In the genomic region with DNA sequence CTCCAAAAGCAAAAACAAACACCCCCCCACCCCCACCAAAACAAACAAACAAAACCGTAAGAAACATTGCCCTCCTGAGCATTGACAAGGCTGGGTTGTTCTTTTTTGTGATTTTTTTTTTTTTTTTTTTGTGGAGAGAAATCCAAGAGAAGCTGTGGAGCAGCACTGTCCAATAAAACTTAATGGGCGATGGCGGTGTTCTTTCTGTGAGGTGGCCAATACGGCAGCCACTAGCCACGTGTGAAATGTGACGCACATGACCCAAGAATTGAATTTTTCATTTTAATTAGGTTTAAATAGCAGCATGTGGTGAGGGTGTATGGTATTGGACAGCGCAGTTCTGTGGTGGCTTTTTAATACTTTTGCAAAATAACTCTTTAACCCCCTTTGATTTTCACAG, we compare ENCODE assay signal across 24 cellular contexts.
DNase-seq lines count a peak whose midpoint lies in the region; ATAC-seq and TF ChIP-seq lines count a peak whose summit lies in the region.
"Had no signal": no experiment of that assay in that cellular context is flagged by ENCODE, and none has a peak within 500 bp of the region (broad histone marks: within the 10 kb centered on the region; RNA-seq: fewer than 3 reads in every experiment).

No MANE protein-coding gene starts in this region.

- H3K9me3 ChIP-seq in GM23248 (ENCODE audit: low read depth) (no peaks in the 10 kb centered on the region), subcutaneous abdominal adipose tissue (ENCODE audit: control insufficient read depth in 5 of 5, low read length in 5 of 5) (no peaks in the 10 kb centered on the region), lower lobe of right lung (no peaks in the 10 kb centered on the region)
- H3K9me3 ChIP-seq: BLaER1 treated with 17β-estradiol and CSF1 and Interleukin-3, amounts not matched to agents 10 nM and 100 nM had no signal

- WGBS in GM23248 (ENCODE audit: low coverage in 1 of 2, low lambda C conversion rate in 2 of 2, missing lambda C conversion rate in 2 of 2), 2 experiments, result 3 to 5% methylated on average over 7 of the region's 7 CpGs

- H3K9ac ChIP-seq in GM23248, result no peak overlapping the region
- H3K9ac ChIP-seq in subcutaneous abdominal adipose tissue (ENCODE audit: low read length in 5 of 5), result peak overlapping the region in 1 of 5 donors; percentile 19
- H3K9ac ChIP-seq: BLaER1 treated with 17β-estradiol and CSF1 and Interleukin-3, amounts not matched to agents 10 nM and 100 nM had no signal

- H3K27me3 Mint-ChIP-seq in nephron (ENCODE audit: low read depth), result peaks cover 27% of the 10 kb centered on the region

- no peaks in the 10 kb centered on the region for H3K36me3 ChIP-seq in GM23248 (ENCODE audit: low read depth)
- H3K36me3 ChIP-seq in subcutaneous abdominal adipose tissue (ENCODE audit: control insufficient read depth in 5 of 5, insufficient read depth in 5 of 5, low read length in 5 of 5), result no peaks in the 10 kb centered on the region
- H3K36me3 ChIP-seq in lower lobe of right lung, result no peaks in the 10 kb centered on the region
- H3K36me3 ChIP-seq: BLaER1 treated with 17β-estradiol and CSF1 and Interleukin-3, amounts not matched to agents 10 nM and 100 nM had no signal

- no peaks in the 10 kb centered on the region for H3F3A ChIP-seq in GM23248 (ENCODE audit: insufficient read depth)

- DNase-seq in GM23248 (peak; percentile 3), dorsolateral prefrontal cortex (no peak), lower lobe of right lung (no peak), HuH-7.5 (ENCODE audit: low spot score) (no peak)
- DNase-seq: CD4-positive, alpha-beta memory T cell; DND-41; GOT3; Karpas-422; MV-4-11; NCI-H1105 treated with DMSO at 0.1 percent for 48 hours; NCI-H2029 treated with DMSO at 0.1 percent for 48 hours; NCI-H226; NCI-H510A treated with DMSO at 0.1 percent for 48 hours; NCI-H774; NK-92 treated with Interleukin-12 subunit alpha and Interleukin-12 subunit beta, amount 100 ng/mL, for 24 hours had no signal

- H3K27ac ChIP-seq in GM23248 (no peak overlapping the region), dorsolateral prefrontal cortex (peak overlapping the region in 58 of 59 donors; percentile 12 to 100 (median 95)), subcutaneous abdominal adipose tissue (ENCODE audit: low read depth, low read length) (peak overlapping the region; percentile 71), lower lobe of right lung (no peak overlapping the region)
- H3K27ac ChIP-seq: 22Rv1; BLaER1 treated with 17β-estradiol and CSF1 and Interleukin-3, amounts not matched to agents 10 nM and 100 nM had no signal

- peaks cover 50% of the 10 kb centered on the region for H3K4me1 Mint-ChIP-seq in nephron
- H3K4me1 Mint-ChIP-seq: CD4-positive, alpha-beta memory T cell had no signal

- H3K27ac Mint-ChIP-seq in nephron, result peak overlapping the region; percentile 40 to 83 (median 64)

- H3K27me3 ChIP-seq in GM23248 (replicated peaks; ENCODE audit: insufficient read depth) (peaks cover 33% of the 10 kb centered on the region), dorsolateral prefrontal cortex (no peaks in the 10 kb centered on the region), subcutaneous abdominal adipose tissue (ENCODE audit: control insufficient read depth in 5 of 5, insufficient read depth in 4 of 5, low read length in 5 of 5) (no peaks in the 10 kb centered on the region), lower lobe of right lung (ENCODE audit: low read depth) (no peaks in the 10 kb centered on the region)
- H3K27me3 ChIP-seq: BLaER1 treated with 17β-estradiol and CSF1 and Interleukin-3, amounts not matched to agents 10 nM and 100 nM had no signal

- H3K36me3 Mint-ChIP-seq in nephron (ENCODE audit: low read depth), result no peaks in the 10 kb centered on the region
- H3K36me3 Mint-ChIP-seq: CD4-positive, alpha-beta memory T cell had no signal

- no peak overlapping the region for H2AFZ ChIP-seq in GM23248

- H3K4me2 ChIP-seq in GM23248 (ENCODE audit: unreplicated experiment), result no peak overlapping the region
- H3K4me2 ChIP-seq: BLaER1 treated with 17β-estradiol and CSF1 and Interleukin-3, amounts not matched to agents 10 nM and 100 nM had no signal

- TF ChIP-seq CTCF in dorsolateral prefrontal cortex (IDR thresholded peaks at IDR 0.05 in 54 of 56, conservative IDR thresholded peaks at IDR 0.05 in 2 of 56; ENCODE audit: low read depth in 1 of 56, partially characterized antibody in 56 of 56) (no peak), nephron (IDR thresholded peaks at IDR 0.05; ENCODE audit: unreplicated experiment in 3 of 3) (no peak), lower lobe of right lung (IDR thresholded peaks at IDR 0.05) (no peak)

- ATAC-seq in lower lobe of right lung, result no peak
- no peak for ATAC-seq in GM18909 (IDR thresholded peaks at IDR 0.05; ENCODE audit: poor library complexity, unreplicated experiment)
- no peak for ATAC-seq in HG03025 (IDR thresholded peaks at IDR 0.05; ENCODE audit: low FRiP score, unreplicated experiment)
- ATAC-seq: GM12878, HCT116, Panc1 had no signal

- intact Hi-C loops in dorsolateral prefrontal cortex (cut with DNase I), result loop anchor here in 1 of 2 donors (5.0 kb wide), 1 partner anchor 33 kb away; no protein-coding TSS in a partner anchor
- intact Hi-C loops in lower lobe of right lung (cut with DNase I), result no loop called here

- H4K20me1 ChIP-seq in GM23248 (ENCODE audit: insufficient read depth), result no peaks in the 10 kb centered on the region
- H4K20me1 ChIP-seq: BLaER1 treated with 17β-estradiol and CSF1 and Interleukin-3, amounts not matched to agents 10 nM and 100 nM had no signal

- no peaks in the 10 kb centered on the region for H3K79me2 ChIP-seq in GM23248 (ENCODE audit: insufficient read depth)

- no peaks in the 10 kb centered on the region for H3K9me3 Mint-ChIP-seq in nephron

- in situ Hi-C loops in GM23248 (cut with MboI), result no loop called here

- H3K4me3 Mint-ChIP-seq in nephron, result no peak overlapping the region
- H3K4me3 Mint-ChIP-seq: CD4-positive, alpha-beta memory T cell had no signal

- H3K4me1 ChIP-seq in GM23248 (ENCODE audit: insufficient read depth), result no peaks in the 10 kb centered on the region
- H3K4me1 ChIP-seq in subcutaneous abdominal adipose tissue (ENCODE audit: control insufficient read depth in 5 of 5, insufficient read depth in 5 of 5, low read length in 5 of 5), result peaks cover 2 to 53% (median 41%) of the 10 kb centered on the region in 5 donors
- H3K4me1 ChIP-seq in lower lobe of right lung, result peaks cover 32% of the 10 kb centered on the region

- no peaks in the 10 kb centered on the region for H3K9me2 ChIP-seq in GM23248 (ENCODE audit: insufficient read depth)

- no peak overlapping the region for H3K4me3 ChIP-seq in GM23248
- no peak overlapping the region for H3K4me3 ChIP-seq in dorsolateral prefrontal cortex
- no peak overlapping the region for H3K4me3 ChIP-seq in subcutaneous abdominal adipose tissue (ENCODE audit: low read depth in 1 of 5, low read length in 5 of 5)
- no peak overlapping the region for H3K4me3 ChIP-seq in lower lobe of right lung
- H3K4me3 ChIP-seq: BLaER1 treated with 17β-estradiol and CSF1 and Interleukin-3, amounts not matched to agents 10 nM and 100 nM; GM12878 had no signal

Comparison
In these comparisons a context has a peak if more than half of its experiments do, and no peak if none do; other contexts are left out.
1. H3K27ac ChIP-seq: peak in dorsolateral prefrontal cortex (58 of 59) and subcutaneous abdominal adipose tissue (single experiment); none in GM23248 (single experiment) and lower lobe of right lung (single experiment).